9 cellular contexts compared by ENCODE assay signal in genomic region chrX:13598877-13599276, GRCh38. TPM values are rescaled to one million over a fixed set of nuclear protein-coding genes. Genes with fewer than 3 reads are reported as not detected.
A peak's percentile ranks its signal among the peaks of the same experiment; 100 is the strongest.
DNase-seq lines count a peak whose midpoint lies in the region; ATAC-seq, FAIRE-seq and TF ChIP-seq lines count a peak whose summit lies in the region.
"Had no signal": no experiment of that assay in that cellular context is flagged by ENCODE, and none has a peak within 500 bp of the region (broad histone marks: within the 10 kb centered on the region; RNA-seq: fewer than 3 reads in every experiment).

No MANE protein-coding gene starts in this region.

- peak; percentile 90 for FAIRE-seq in RCC 7860 (lab: Jason Lieb, UNC)

- H3K4me1 ChIP-seq in A673 (ENCODE audit: insufficient read depth, low read length, poor library complexity, severe bottlenecking), result no peaks in the 10 kb centered on the region

- no peak overlapping the region for H3K27ac ChIP-seq in A673 (ENCODE audit: low read depth, low read length, poor library complexity, severe bottlenecking)
- H3K27ac ChIP-seq: coronary artery had no signal

- BruUV-seq in A673 (replicated peaks; lab: Mats Ljungman, UMichigan), result no TSS peak

- CTCF ChIA-PET in A673 (lab: Charles Lee), result interaction anchor here (1.4 kb wide), 1 partner anchor 47 kb away, joined by 22 read pairs; no protein-coding TSS in a partner anchor

- peaks cover 5% of the 10 kb centered on the region for H3K9me3 ChIP-seq in A673 (ENCODE audit: low read depth, low read length, poor library complexity, severe bottlenecking)

- no peaks in the 10 kb centered on the region for H3K36me3 ChIP-seq in A673 (ENCODE audit: insufficient read depth, low read length, poor library complexity, severe bottlenecking)

- H3K4me3 ChIP-seq in A673 (ENCODE audit: low read depth, low read length, poor library complexity, severe bottlenecking) (no peak overlapping the region), GM12875 (ENCODE audit: low read depth, low read length) (no peak overlapping the region), fibroblast of mammary gland (ENCODE audit: control insufficient read depth, low read depth, low read length) (no peak overlapping the region)
- H3K4me3 ChIP-seq: coronary artery had no signal

- intact Hi-C loops in A673 (cut with micrococcal nuclease; ENCODE audit: unreplicated experiment), result no loop called here

- TF ChIP-seq CTCF in A673 (conservative IDR thresholded peaks at IDR 0.05; ENCODE audit: low read depth, low read length) (peak; percentile 41; the same call in 1 of the 2 replicates), GM12875 (IDR thresholded peaks at IDR 0.05; ENCODE audit: borderline replicate concordance, insufficient read depth, low read depth, low read length) (peak; percentile 44; the same call in 1 of the 2 replicates), fibroblast of mammary gland (conservative IDR thresholded peaks at IDR 0.05; ENCODE audit: control insufficient read depth, insufficient read depth, low read depth, low read length) (peak; percentile 45)

- POLR2A ChIA-PET in A673 (lab: Charles Lee; ENCODE audit: low non-redundant PET), result no interaction called here

- ATAC-seq in GM18520 (IDR thresholded peaks at IDR 0.05; ENCODE audit: unreplicated experiment), result no peak

- peaks cover 8% of the 10 kb centered on the region for H3K27me3 ChIP-seq in A673 (replicated peaks; ENCODE audit: insufficient read depth, low read depth, low read length, poor library complexity)

- DNase-seq in A673 (ENCODE audit: low spot score), result peak; percentile 14
- DNase-seq in RCC 7860 (ENCODE audit: low spot score), result no peak
- DNase-seq in fibroblast of mammary gland (ENCODE audit: low read depth), result peak; percentile 25
- DNase-seq in SW480 (ENCODE audit: low spot score), result no peak
- no peak for DNase-seq in NCI-H146 treated with DMSO at 0.1 percent for 48 hours (lab: John Stamatoyannopoulos, UW; ENCODE audit: unreplicated experiment)
- DNase-seq in GOT3 (lab: John Stamatoyannopoulos, UW), result no peak

RNA-seq across cellular contexts. Expression of gene EGFL6, which starts 29.5 kb away (rescaled TPM):
- not detected in 2 replicates for total RNA-seq in A673 (2021)

RNA-seq across cellular contexts. Expression of gene TCEANC, which starts 54.1 kb away (rescaled TPM):
- total RNA-seq in A673 (2021), result 3.1 and 3.9 TPM in 2 replicates

Comparison
In these comparisons a context has a peak if more than half of its experiments do, and no peak if none do; other contexts are left out.
1. DNase-seq: peak in A673 (single experiment) and fibroblast of mammary gland (single experiment); none in RCC 7860 (single experiment), SW480 (single experiment), NCI-H146 treated with DMSO at 0.1 percent for 48 hours (single experiment) and GOT3 (single experiment).
2. Peak in every context shown above with its lines, with median percentiles within 50 percentile points of each other: CTCF ChIP-seq.